In genomic region chr10:124414077-124414476, GRCh38 we compare ENCODE assay signal across 21 cellular contexts. TPM values are rescaled to one million over a fixed set of nuclear protein-coding genes. Genes with fewer than 3 reads are reported as not detected.
DNase-seq lines count a peak whose midpoint lies in the region; ATAC-seq and TF ChIP-seq lines count a peak whose summit lies in the region.
"Had no signal": no experiment of that assay in that cellular context is flagged by ENCODE, and none has a peak within 500 bp of the region (broad histone marks: within the 10 kb centered on the region; RNA-seq: fewer than 3 reads in every experiment).

No MANE protein-coding gene starts in this region.

- DNase-seq in AG08396 (ENCODE audit: low spot score) (peak; percentile 37), amniotic epithelial cell (ENCODE audit: low read depth) (peak; percentile 24), esophagus muscularis mucosa (ENCODE audit: extremely low spot score) (no peak), osteoblast (ENCODE audit: insufficient read length, low spot score, missing footprints) (no peak), CD14-positive monocyte (ENCODE audit: low spot score) (no peak), 8988T (no peak), A673 (ENCODE audit: low spot score) (no peak)
- DNase-seq: activated CD4-positive, alpha-beta T cell treated with anti-CD3 and anti-CD28 coated beads, Interleukin-2, amount 50 U/mL, for 4 hours; activated naive CD8-positive, alpha-beta T cell treated with anti-CD3 and anti-CD28 coated beads, Interleukin-2, amount 10 ng/mL, durations not matched to agents 7 days and 5 days; activated T-cell treated with anti-CD3 and anti-CD28 coated beads, Interleukin-2, amount 50 U/mL, for 72 hours; COR-L47; dermis blood vessel endothelial cell; foreskin melanocyte; NCI-H2081; nephron progenitor cell; PC-9; retina; SK-N-SH; substantia nigra had no signal

- intact Hi-C loops in esophagus muscularis mucosa (cut with DNase I) = no loop called here
- intact Hi-C loops in CD14-positive monocyte (cut with micrococcal nuclease) = no loop called here
- intact Hi-C loops in A673 (cut with micrococcal nuclease; ENCODE audit: unreplicated experiment) = no loop called here

- peaks cover 0 to 27% (median 15%) of the 10 kb centered on the region in 4 donors for H3K36me3 ChIP-seq in esophagus muscularis mucosa
- peaks cover 21% of the 10 kb centered on the region for H3K36me3 ChIP-seq in osteoblast (ENCODE audit: insufficient read depth, low read length)
- no peaks in the 10 kb centered on the region for H3K36me3 ChIP-seq in A673 (ENCODE audit: insufficient read depth, low read length, poor library complexity, severe bottlenecking)

- H3K27ac ChIP-seq in esophagus muscularis mucosa (replicated peaks in 1 of 4) = peak overlapping the region; percentile 74 to 99 (median 98)
- H3K27ac ChIP-seq in osteoblast (ENCODE audit: low read depth, low read length) = peak overlapping the region; percentile 55
- no peak overlapping the region for H3K27ac ChIP-seq in A673 (ENCODE audit: low read depth, low read length, poor library complexity, severe bottlenecking)
- H3K27ac ChIP-seq: PC-9 had no signal

- peak overlapping the region; percentile 10 for H3K4me2 ChIP-seq in osteoblast (ENCODE audit: insufficient read depth, low read length)
- H3K4me2 ChIP-seq: PC-9, SK-N-SH had no signal

- H3K79me2 ChIP-seq in osteoblast (ENCODE audit: insufficient read depth, low read length) = peaks cover 90% of the 10 kb centered on the region

- BruUV-seq in A673 (replicated peaks; lab: Mats Ljungman, UMichigan) = no TSS peak

- peaks cover 69% of the 10 kb centered on the region for H4K20me1 ChIP-seq in osteoblast (ENCODE audit: insufficient read depth, low read length)

- peaks cover 36 to 37% of the 10 kb centered on the region in 2 donors for H3K36me3 Mint-ChIP-seq in CD14-positive monocyte

- H3K27me3 Mint-ChIP-seq in CD14-positive monocyte (ENCODE audit: low read depth in 3 of 3) = peaks cover under 1 to 2% (median 2%) of the 10 kb centered on the region in 3 donors
- H3K27me3 Mint-ChIP-seq: activated naive CD8-positive, alpha-beta T cell treated with anti-CD3 and anti-CD28 coated beads, Interleukin-2, amount 10 ng/mL, durations not matched to agents 7 days and 5 days had no signal

- no peak overlapping the region for H3K27ac Mint-ChIP-seq in CD14-positive monocyte
- H3K27ac Mint-ChIP-seq: activated naive CD8-positive, alpha-beta T cell treated with anti-CD3 and anti-CD28 coated beads, Interleukin-2, amount 10 ng/mL, durations not matched to agents 7 days and 5 days; activated T-cell treated with anti-CD3 and anti-CD28 coated beads, Interleukin-2, amount 50 U/mL, for 72 hours; nephron progenitor cell had no signal

- no peak overlapping the region for H2AFZ ChIP-seq in osteoblast (ENCODE audit: low read length)
- H2AFZ ChIP-seq: PC-9 had no signal

- no peak for TF ChIP-seq CTCF in esophagus muscularis mucosa (IDR thresholded peaks at IDR 0.05)
- no peak for TF ChIP-seq CTCF in osteoblast (IDR thresholded peaks at IDR 0.05; ENCODE audit: extremely low read depth, low read depth, low read length)
- TF ChIP-seq CTCF in CD14-positive monocyte (IDR thresholded peaks at IDR 0.05) = no peak
- TF ChIP-seq CTCF in A673 (conservative IDR thresholded peaks at IDR 0.05; ENCODE audit: low read depth, low read length) = no peak

- H3K4me1 Mint-ChIP-seq in CD14-positive monocyte = peaks cover 21% of the 10 kb centered on the region
- H3K4me1 Mint-ChIP-seq: activated naive CD8-positive, alpha-beta T cell treated with anti-CD3 and anti-CD28 coated beads, Interleukin-2, amount 10 ng/mL, durations not matched to agents 7 days and 5 days had no signal

- H3K4me3 Mint-ChIP-seq in CD14-positive monocyte = no peak overlapping the region
- H3K4me3 Mint-ChIP-seq: activated naive CD8-positive, alpha-beta T cell treated with anti-CD3 and anti-CD28 coated beads, Interleukin-2, amount 10 ng/mL, durations not matched to agents 7 days and 5 days; activated T-cell treated with anti-CD3 and anti-CD28 coated beads, Interleukin-2, amount 50 U/mL, for 72 hours; nephron progenitor cell had no signal

- no peaks in the 10 kb centered on the region for H3K9me3 Mint-ChIP-seq in CD14-positive monocyte
- H3K9me3 Mint-ChIP-seq: activated naive CD8-positive, alpha-beta T cell treated with anti-CD3 and anti-CD28 coated beads, Interleukin-2, amount 10 ng/mL, durations not matched to agents 7 days and 5 days; activated T-cell treated with anti-CD3 and anti-CD28 coated beads, Interleukin-2, amount 50 U/mL, for 72 hours; nephron progenitor cell had no signal

- WGBS in esophagus muscularis mucosa = 32% methylated on average over 4 of the region's 4 CpGs

- no peak overlapping the region for H3K4me3 ChIP-seq in esophagus muscularis mucosa
- no peak overlapping the region for H3K4me3 ChIP-seq in osteoblast (ENCODE audit: insufficient read depth, low read length)
- no peak overlapping the region for H3K4me3 ChIP-seq in A673 (ENCODE audit: low read depth, low read length, poor library complexity, severe bottlenecking)
- H3K4me3 ChIP-seq: PC-9 had no signal

- no peak for TF ChIP-seq POLR2A in esophagus muscularis mucosa (IDR thresholded peaks at IDR 0.05; ENCODE audit: low read depth)

- H3K9me3 ChIP-seq in esophagus muscularis mucosa (no peaks in the 10 kb centered on the region), osteoblast (ENCODE audit: low read depth, low read length) (no peaks in the 10 kb centered on the region), A673 (ENCODE audit: low read depth, low read length, poor library complexity, severe bottlenecking) (no peaks in the 10 kb centered on the region)
- H3K9me3 ChIP-seq: SK-N-SH had no signal

- H3K27me3 ChIP-seq in esophagus muscularis mucosa (no peaks in the 10 kb centered on the region), osteoblast (ENCODE audit: insufficient read depth, low read length) (no peaks in the 10 kb centered on the region), A673 (replicated peaks; ENCODE audit: insufficient read depth, low read depth, low read length, poor library complexity) (no peaks in the 10 kb centered on the region)

- no peak for TF ChIP-seq EP300 in esophagus muscularis mucosa (IDR thresholded peaks at IDR 0.05)

- POLR2A ChIA-PET in A673 (lab: Charles Lee; ENCODE audit: low non-redundant PET) = no interaction called here

- no peak for ATAC-seq in GM21619 (IDR thresholded peaks at IDR 0.05; ENCODE audit: unreplicated experiment)
- ATAC-seq: activated T-cell treated with anti-CD3 and anti-CD28 coated beads, Interleukin-2, amount 50 U/mL, for 72 hours had no signal

- H3K4me1 ChIP-seq in esophagus muscularis mucosa = peaks cover 17 to 67% (median 57%) of the 10 kb centered on the region in 4 donors
- peaks cover 26% of the 10 kb centered on the region for H3K4me1 ChIP-seq in osteoblast (ENCODE audit: insufficient read depth, low read length)
- H3K4me1 ChIP-seq in A673 (ENCODE audit: insufficient read depth, low read length, poor library complexity, severe bottlenecking) = no peaks in the 10 kb centered on the region

- CTCF ChIA-PET in A673 (lab: Charles Lee) = no interaction called here

RNA-seq across cellular contexts. Expression of gene OAT, which starts 4.6 kb away (rescaled TPM):
- 100 to 1,000 TPM in 3 of 4 donors, 10 to 100 TPM in 1; 98.8 to 169 (median 143) TPM for total RNA-seq in esophagus muscularis mucosa
- 202 and 227 TPM in 2 replicates for total RNA-seq in osteoblast
- 10 to 100 TPM; 87.3 to 89.6 TPM for polyA plus RNA-seq in CD14-positive monocyte
- 25.2 and 26.9 TPM in 2 replicates for total RNA-seq in A673 (2021)

RNA-seq across cellular contexts. Expression of gene NKX1-2, which starts 35.8 kb away (rescaled TPM):
- total RNA-seq in esophagus muscularis mucosa (not detected), osteoblast (not detected in 2 replicates), A673 (2021) (not detected in 2 replicates)
- not detected for polyA plus RNA-seq in CD14-positive monocyte
- total RNA-seq: activated naive CD8-positive, alpha-beta T cell treated with anti-CD3 and anti-CD28 coated beads, Interleukin-2, amount 10 ng/mL, durations not matched to agents 7 days and 5 days; activated T-cell treated with anti-CD3 and anti-CD28 coated beads, Interleukin-2, amount 50 U/mL, for 72 hours; dermis blood vessel endothelial cell; lung microvascular endothelial cell had no signal
- polyA plus RNA-seq: SK-N-SH had no signal

RNA-seq across cellular contexts. Expression of gene LHPP, which starts 47.5 kb away (rescaled TPM):
- total RNA-seq in esophagus muscularis mucosa = 10 to 100 TPM; 10.8 to 20.9 (median 15.7) TPM
- 11.5 and 17.7 TPM in 2 replicates for total RNA-seq in osteoblast
- polyA plus RNA-seq in CD14-positive monocyte = 10 to 100 TPM; 15.2 to 20.6 TPM
- total RNA-seq in A673 (2021) = 2.3 and 5.9 TPM in 2 replicates

Comparison
In these comparisons a context has a peak if more than half of its experiments do, and no peak if none do; other contexts are left out.
1. DNase-seq: peak in AG08396 (single experiment) and amniotic epithelial cell (single experiment); none in esophagus muscularis mucosa (single experiment), osteoblast (single experiment), CD14-positive monocyte (single experiment), 8988T (single experiment) and A673 (single experiment).